8 cellular contexts compared by ENCODE assay signal in the genomic region with DNA sequence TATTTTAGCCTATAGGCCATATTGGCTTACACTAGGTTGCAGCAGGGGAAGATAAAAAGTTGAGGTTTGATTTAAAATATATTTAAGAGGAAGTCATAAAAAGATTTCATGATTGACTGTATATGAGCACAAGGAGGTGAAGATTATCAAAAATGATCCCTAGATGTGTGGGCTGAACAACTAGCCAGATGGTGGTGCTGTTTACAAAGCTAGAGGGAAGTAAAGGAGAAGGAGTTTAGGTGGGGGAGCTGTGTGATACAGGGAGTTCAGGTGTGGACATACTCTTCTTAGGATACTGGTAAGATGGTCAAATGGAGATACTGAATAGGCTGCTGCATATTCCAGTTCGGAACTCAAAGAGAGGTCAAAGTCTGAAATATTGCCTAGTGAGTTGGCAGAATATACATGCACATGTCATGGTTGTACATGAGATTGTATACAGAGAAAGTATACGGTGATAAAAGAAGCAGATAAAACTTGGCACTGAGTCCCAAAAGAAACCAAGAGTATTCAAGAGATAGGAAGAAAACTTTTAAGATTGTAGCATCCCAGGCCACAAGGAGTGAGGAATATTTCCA.
DNase-seq lines count a peak whose midpoint lies in the region; ATAC-seq and TF ChIP-seq lines count a peak whose summit lies in the region.

No MANE protein-coding gene starts in this region.

- ATAC-seq in RWPE2 (ENCODE audit: low read depth): no peak
- ATAC-seq in activated CD4-positive, alpha-beta T cell treated with anti-CD3 and anti-CD28 coated beads for 36 hours: no peak
- ATAC-seq in HG03521 (IDR thresholded peaks at IDR 0.05; ENCODE audit: unreplicated experiment): no peak

- no peaks in the 10 kb centered on the region for H3K27me3 Mint-ChIP-seq in activated CD4-positive, alpha-beta T cell treated with anti-CD3 and anti-CD28 coated beads for 36 hours

- H3K4me1 ChIP-seq in Loucy (ENCODE audit: insufficient read depth, low read length, poor library complexity, severe bottlenecking) (no peaks in the 10 kb centered on the region), RWPE2 (ENCODE audit: insufficient read depth, poor library complexity, severe bottlenecking) (no peaks in the 10 kb centered on the region), adrenal gland (replicated peaks in 1 of 2) (no peaks in the 10 kb centered on the region)

- no peaks in the 10 kb centered on the region for H3K36me3 Mint-ChIP-seq in activated CD4-positive, alpha-beta T cell treated with anti-CD3 and anti-CD28 coated beads for 36 hours (ENCODE audit: low read depth)

- H3K79me2 ChIP-seq in Loucy (ENCODE audit: insufficient read depth, low read length): no peaks in the 10 kb centered on the region

- CTCF ChIA-PET in activated CD4-positive, alpha-beta T cell treated with anti-CD3 and anti-CD28 coated beads for 36 hours (lab: Charles Lee): no interaction called here

- no peaks in the 10 kb centered on the region for H3F3A ChIP-seq in Loucy (ENCODE audit: low read depth)

- H3K9me3 ChIP-seq in Loucy (ENCODE audit: insufficient read depth, low read depth, low read length) (no peaks in the 10 kb centered on the region), RWPE2 (ENCODE audit: severe bottlenecking) (no peaks in the 10 kb centered on the region), adrenal gland (replicated peaks in 1 of 3) (no peaks in the 10 kb centered on the region)

- TF ChIP-seq POLR2A in adrenal gland (IDR thresholded peaks at IDR 0.05): no peak

- H3K4me1 Mint-ChIP-seq in activated CD4-positive, alpha-beta T cell treated with anti-CD3 and anti-CD28 coated beads for 36 hours: no peaks in the 10 kb centered on the region

- no peak overlapping the region for H3K4me2 ChIP-seq in Loucy (ENCODE audit: low read depth, low read length, poor library complexity, severe bottlenecking)

- H3K9me2 ChIP-seq in Loucy (replicated peaks; ENCODE audit: low read depth, low read length): no peaks in the 10 kb centered on the region

- H3K36me3 ChIP-seq in Loucy (ENCODE audit: insufficient read depth, low read length) (no peaks in the 10 kb centered on the region), RWPE2 (ENCODE audit: low read depth) (no peaks in the 10 kb centered on the region), adrenal gland (replicated peaks in 1 of 2) (no peaks in the 10 kb centered on the region)

- WGBS in adrenal gland, 4 donors: 49 to 55% (median 53%) methylated on average over 2 of the region's 2 CpGs

- H3K4me3 Mint-ChIP-seq in activated CD4-positive, alpha-beta T cell treated with anti-CD3 and anti-CD28 coated beads for 36 hours: no peak overlapping the region

- DNase-seq in DMS153 treated with DMSO at 0.1 percent for 48 hours (lab: John Stamatoyannopoulos, UW; ENCODE audit: unreplicated experiment) (peak; percentile 70), RWPE2 (ENCODE audit: low spot score) (no peak), iPS DF 4.7 (ENCODE audit: extremely low read depth, low spot score) (peak; percentile 41), adrenal gland (no peak), activated gamma-delta T cell treated with Interleukin-2 at 50 U/mL for 16 hours (no peak)
- no peak for DNase-seq in activated CD4-positive, alpha-beta T cell treated with anti-CD3 and anti-CD28 coated beads for 36 hours

- H3K4me3 ChIP-seq in Loucy (ENCODE audit: low read length, poor library complexity, severe bottlenecking): no peak overlapping the region
- H3K4me3 ChIP-seq in RWPE2 (ENCODE audit: severe bottlenecking): no peak overlapping the region
- H3K4me3 ChIP-seq in adrenal gland: no peak overlapping the region

- POLR2A ChIA-PET in activated CD4-positive, alpha-beta T cell treated with anti-CD3 and anti-CD28 coated beads for 36 hours (lab: Charles Lee): no interaction called here

- no peaks in the 10 kb centered on the region for H4K20me1 ChIP-seq in Loucy (ENCODE audit: insufficient read depth, low read length, poor library complexity, severe bottlenecking)

- H3K9ac ChIP-seq in Loucy (ENCODE audit: low read depth, low read length, poor library complexity, severe bottlenecking): no peak overlapping the region

- intact Hi-C loops in adrenal gland (cut with DNase I): no loop called here
- intact Hi-C loops in activated CD4-positive, alpha-beta T cell treated with anti-CD3 and anti-CD28 coated beads for 36 hours (cut with DNase I, micrococcal nuclease): no loop called here

- no peak overlapping the region for H3K27ac ChIP-seq in RWPE2 (ENCODE audit: poor library complexity, severe bottlenecking)
- no peak overlapping the region for H3K27ac ChIP-seq in adrenal gland

- no peaks in the 10 kb centered on the region for H3K9me3 Mint-ChIP-seq in activated CD4-positive, alpha-beta T cell treated with anti-CD3 and anti-CD28 coated beads for 36 hours (ENCODE audit: low read depth)

- no peak overlapping the region for H3K27ac Mint-ChIP-seq in activated CD4-positive, alpha-beta T cell treated with anti-CD3 and anti-CD28 coated beads for 36 hours

- H2AFZ ChIP-seq in Loucy (ENCODE audit: low read length): no peak overlapping the region

- TF ChIP-seq CTCF in Loucy (conservative IDR thresholded peaks at IDR 0.05; ENCODE audit: low read length) (peak; percentile 64), RWPE2 (IDR thresholded peaks at IDR 0.05; ENCODE audit: poor library complexity, severe bottlenecking) (peak; percentile 19), adrenal gland (IDR thresholded peaks at IDR 0.05) (peak in 3 of 6 experiments; percentile 5 to 25 (median 15))

- H3K27me3 ChIP-seq in Loucy (ENCODE audit: insufficient read depth, low read length, poor library complexity, severe bottlenecking) (no peaks in the 10 kb centered on the region), RWPE2 (ENCODE audit: insufficient read depth, poor library complexity, severe bottlenecking) (no peaks in the 10 kb centered on the region), adrenal gland (no peaks in the 10 kb centered on the region)

Comparison
In these comparisons a context has a peak if more than half of its experiments do, and no peak if none do; other contexts are left out.
1. DNase-seq: peak in DMS153 treated with DMSO at 0.1 percent for 48 hours (single experiment) and iPS DF 4.7 (single experiment); none in RWPE2 (single experiment), adrenal gland (0 of 7), activated CD4-positive, alpha-beta T cell treated with anti-CD3 and anti-CD28 coated beads for 36 hours (single experiment) and activated gamma-delta T cell treated with Interleukin-2 at 50 U/mL for 16 hours (single experiment).